In the genomic region with DNA sequence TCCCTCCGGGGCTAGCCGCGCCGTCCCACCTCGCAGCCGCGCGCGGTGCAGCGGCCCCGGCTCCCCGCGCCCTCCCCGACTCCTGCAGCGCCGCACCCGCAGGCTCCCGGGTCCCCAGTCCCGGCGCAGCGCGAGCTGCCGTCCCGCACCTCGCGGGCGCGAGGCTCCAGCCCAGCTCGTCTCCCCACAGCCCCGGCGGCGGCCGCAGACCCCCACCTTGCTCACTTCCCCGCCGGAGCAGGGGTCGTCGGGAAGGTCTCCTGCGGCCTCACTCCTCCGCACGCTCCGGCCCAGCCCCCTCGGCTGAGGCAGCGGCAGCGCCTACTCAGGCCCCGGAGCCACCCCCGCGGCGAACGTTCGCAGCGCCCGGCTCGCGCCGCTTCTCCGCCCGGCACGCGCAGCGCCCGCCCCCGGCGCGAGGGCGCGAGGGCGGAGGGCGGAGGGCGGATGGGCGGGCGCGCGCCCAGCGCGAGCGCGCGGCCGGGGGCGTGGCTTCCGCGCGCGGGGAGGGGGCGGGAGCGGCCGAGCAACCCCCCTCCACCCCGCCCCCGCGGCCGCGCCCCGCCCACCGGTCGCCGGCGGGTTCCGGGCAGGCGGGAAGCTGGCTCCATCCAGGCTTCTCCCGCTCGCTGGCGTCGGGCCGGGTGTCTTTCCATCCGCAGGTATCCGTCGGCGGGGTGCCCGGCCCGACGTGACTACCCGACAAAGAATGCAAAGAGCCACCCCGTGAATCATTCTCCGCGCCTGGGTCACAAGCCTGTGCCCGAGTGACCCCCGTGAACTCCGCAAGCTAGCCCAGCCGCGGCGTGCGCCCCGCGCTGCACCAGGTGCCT, we compare ENCODE assay signal across 8 cellular contexts. TPM values are rescaled to one million over a fixed set of nuclear protein-coding genes. Genes with fewer than 3 reads are reported as not detected.
DNase-seq lines count a peak whose midpoint lies in the region; ATAC-seq and TF ChIP-seq lines count a peak whose summit lies in the region.

Gene DTNB, minus strand, starts transcription at position 408 of the 833 bp plus-strand sequence. CDS start 20,917 bp downstream, outside the sequence.

- H3K4me1 ChIP-seq in adipocyte (ENCODE audit: control insufficient read depth, insufficient read depth, low read length) (peaks cover 13% of the 10 kb centered on the region), prostate gland (replicated peaks) (peaks cover 7% of the 10 kb centered on the region)

- H3K4me3 ChIP-seq in LNCaP clone FGC (ENCODE audit: low read depth, low read length), result peak within 1 kb of the TSS; percentile 80
- peak within 1 kb of the TSS; percentile 83 for H3K4me3 ChIP-seq in adipocyte (ENCODE audit: low read length)
- peak within 1 kb of the TSS; percentile 86 to 98 for H3K4me3 ChIP-seq in prostate gland

- DNase-seq in G401 (ENCODE audit: low spot score) (peak; percentile 65), GOT3 (lab: John Stamatoyannopoulos, UW) (peak; percentile 30), LNCaP clone FGC (ENCODE audit: low read depth) (no peak), T-cell (peak; percentile 46 to 83 (median 70)), adipocyte (ENCODE audit: low read depth) (peak; percentile 86), left ventricle myocardium superior (peak; percentile 88), prostate gland (ENCODE audit: low spot score) (peak; percentile 89), ureter (ENCODE audit: low spot score) (peak; percentile 81)

- peak within 1 kb of the TSS; percentile 84 for H3K9ac ChIP-seq in adipocyte (ENCODE audit: low read length)

- CTCF ChIA-PET in T-cell (lab: Charles Lee), result interaction anchor here in 1 of 2 donors (1.4 kb wide), 1 partner anchor 205 kb away, joined by 3 read pairs; the partner anchor contains the start of gene ASXL2

- TF ChIP-seq CTCF in LNCaP clone FGC (IDR thresholded peaks at IDR 0.05; ENCODE audit: control insufficient read depth, extremely low read depth, insufficient read depth) (no peak), prostate gland (IDR thresholded peaks at IDR 0.05) (no peak)

- H3K27me3 ChIP-seq in adipocyte (replicated peaks; ENCODE audit: control insufficient read depth, insufficient read depth, low read length) (no peaks in the 10 kb centered on the region), prostate gland (replicated peaks; ENCODE audit: insufficient read depth) (no peaks in the 10 kb centered on the region)

- intact Hi-C loops in left ventricle myocardium superior (cut with micrococcal nuclease) (no loop called here), prostate gland (cut with DNase I) (loop anchor here (10.0 kb wide), 1 partner anchor 201 kb away; the partner anchor contains the start of gene ASXL2)

- H3K36me3 Mint-ChIP-seq in T-cell, result peaks cover 3% of the 10 kb centered on the region

- TF ChIP-seq POLR2A in prostate gland (IDR thresholded peaks at IDR 0.05), result peak; percentile 66

- H3K9me3 Mint-ChIP-seq in T-cell, result no peaks in the 10 kb centered on the region

- no peaks in the 10 kb centered on the region for H3K27me3 Mint-ChIP-seq in T-cell

- H3K4me3 Mint-ChIP-seq in T-cell, result peak within 1 kb of the TSS; percentile 82 to 86 (median 85)

- H3K36me3 ChIP-seq in adipocyte (ENCODE audit: control insufficient read depth, insufficient read depth, low read length, severe bottlenecking) (no peaks in the 10 kb centered on the region), prostate gland (no peaks in the 10 kb centered on the region)

- WGBS in prostate gland, result under 1% methylated on average over 28 of the region's 124 CpGs

- H3K4me1 Mint-ChIP-seq in T-cell, result peaks cover 34 to 37% (median 36%) of the 10 kb centered on the region in 3 donors

- peak within 1 kb of the TSS; percentile 82 to 84 for H3K27ac Mint-ChIP-seq in T-cell

- ATAC-seq in T-cell (replicated peaks in 1 of 4) (peak; percentile 79 to 86 (median 85)), left ventricle myocardium superior (peak; percentile 93)

- H3K27ac ChIP-seq in prostate gland, result peak within 1 kb of the TSS; percentile 82 to 89

- POLR2A ChIA-PET in T-cell (lab: Charles Lee), result interaction anchor here in 1 of 2 donors (0.5 kb wide), 2 partner anchors 345 to 676 kb away, joined by 6 to 8 read pairs; no protein-coding TSS in a partner anchor

- in situ Hi-C loops in G401 (cut with HindIII; ENCODE audit: low sequenced_read_pairs), result no loop called here

- H3K9me3 ChIP-seq in adipocyte (ENCODE audit: control insufficient read depth, low read length), result no peaks in the 10 kb centered on the region
- no peaks in the 10 kb centered on the region for H3K9me3 ChIP-seq in prostate gland

RNA-seq across cellular contexts. Expression of gene DTNB, which starts in this region (rescaled TPM):
- 10.4 and 21.2 TPM in 2 replicates for total RNA-seq in G401 (2014; rRNA removed; shearing (Covaris generic))
- 10 to 100 TPM; 33.4 to 45.7 (median 39.6) TPM for total RNA-seq in T-cell
- total RNA-seq in left ventricle myocardium superior, result 5.9 TPM
- 10 to 100 TPM; 47.0 to 61.9 TPM for total RNA-seq in prostate gland
- 33.8 TPM for total RNA-seq in ureter
